ENCODE assay signal across 26 cellular contexts in the genomic region with DNA sequence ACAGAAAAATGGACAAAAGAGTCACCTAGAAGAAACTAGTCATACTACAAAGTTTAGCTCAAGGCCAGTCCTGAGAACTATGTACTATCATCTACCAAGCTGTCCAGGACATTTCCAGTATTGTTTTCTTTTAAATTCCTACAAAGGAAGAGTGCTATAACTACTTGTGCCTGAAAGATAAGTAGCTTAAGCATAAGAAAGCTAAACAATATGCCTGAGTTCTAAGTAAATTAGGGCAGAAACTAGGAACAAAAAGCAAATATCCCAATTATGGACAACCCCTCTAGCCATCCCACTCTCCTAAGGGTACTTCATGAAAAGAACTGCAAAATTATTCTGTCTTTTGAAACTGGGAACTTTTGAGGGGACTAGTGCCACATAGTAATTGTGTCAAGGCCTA.
"Had no signal": no experiment of that assay in that cellular context is flagged by ENCODE, and none has a peak within 500 bp of the region (broad histone marks: within the 10 kb centered on the region; RNA-seq: fewer than 3 reads in every experiment).

No MANE protein-coding gene starts in this region.

- DNase-seq: activated CD4-positive, alpha-beta T cell treated with anti-CD3 and anti-CD28 coated beads for 1 hour; activated CD4-positive, alpha-beta T cell treated with anti-CD3 and anti-CD28 coated beads for 4 hours; activated CD4-positive, alpha-beta T cell treated with anti-CD3 and anti-CD28 coated beads, Interleukin-2, amount 10 ng/mL, durations not matched to agents 7 days and 5 days; activated CD4-positive, alpha-beta T cell treated with anti-CD3 and anti-CD28 coated beads, Interleukin-2, amount 50 U/mL, for 48 hours; activated CD8-positive, alpha-beta memory T cell treated with anti-CD3 and anti-CD28 coated beads for 24 hours; activated CD8-positive, alpha-beta T cell treated with anti-CD3 and anti-CD28 coated beads for 36 hours; activated effector memory CD4-positive, alpha-beta T cell treated with Interleukin-2 at 50 U/mL for 16 hours; activated gamma-delta T cell treated with Interleukin-2 at 50 U/mL for 16 hours; activated naive CD4-positive, alpha-beta T cell treated with Interleukin-2 at 50 U/mL for 16 hours; activated naive CD8-positive, alpha-beta T cell treated with anti-CD3 and anti-CD28 coated beads for 36 hours; activated naive CD8-positive, alpha-beta T cell treated with anti-CD3 and anti-CD28 coated beads, Interleukin-2, amount 50 U/mL, for 24 hours; activated T-cell treated with anti-CD3 and anti-CD28 coated beads, Interleukin-2, amount 50 U/mL, for 4 hours; central memory CD4-positive, alpha-beta T cell; cerebellar nuclear complex; effector CD4-positive, alpha-beta T cell; effector memory CD8-positive, alpha-beta T cell; esophagus squamous epithelium; foreskin fibroblast; head of caudate nucleus; T-helper 2 cell had no signal

- H3K4me1 ChIP-seq: ascending aorta, breast epithelium had no signal

- H3K27ac ChIP-seq: ascending aorta, breast epithelium, cardiac muscle cell, coronary artery, epithelial cell of prostate, esophagus squamous epithelium, VCaP had no signal

- H3K9me3 ChIP-seq: ascending aorta, breast epithelium, esophagus squamous epithelium had no signal

- H3K27me3 ChIP-seq: ascending aorta, breast epithelium, cardiac muscle cell, esophagus squamous epithelium had no signal

- H3K4me3 ChIP-seq: ascending aorta, breast epithelium, cardiac muscle cell, coronary artery, esophagus squamous epithelium had no signal

- H3K36me3 ChIP-seq: ascending aorta, breast epithelium, cardiac muscle cell, esophagus squamous epithelium had no signal
